11 cellular contexts compared by ENCODE assay signal in the genomic region with DNA sequence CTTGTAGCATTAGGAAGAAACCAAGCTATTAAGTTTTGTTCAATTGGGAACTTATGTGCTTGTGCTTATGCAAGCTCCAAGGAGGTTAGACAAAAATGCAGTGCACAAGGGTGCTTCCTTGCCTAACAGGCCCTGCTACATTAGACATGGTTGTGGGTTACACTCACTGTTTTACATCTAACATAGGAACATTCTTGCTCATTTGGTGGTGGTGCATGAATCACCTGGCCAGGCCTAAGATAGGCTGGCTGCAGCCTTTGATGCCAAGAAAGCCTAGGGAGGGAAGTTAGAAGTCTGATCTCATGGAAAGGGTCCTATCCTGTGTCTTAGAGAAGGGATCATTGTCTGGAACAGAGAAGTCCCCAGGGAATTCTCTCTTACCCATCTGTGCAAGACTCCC. TPM values are rescaled to one million over a fixed set of nuclear protein-coding genes. Genes with fewer than 3 reads are reported as not detected.
DNase-seq lines count a peak whose midpoint lies in the region; ATAC-seq, FAIRE-seq and TF ChIP-seq lines count a peak whose summit lies in the region.
"Had no signal": no experiment of that assay in that cellular context is flagged by ENCODE, and none has a peak within 500 bp of the region (broad histone marks: within the 10 kb centered on the region; RNA-seq: fewer than 3 reads in every experiment).

No MANE protein-coding gene starts in this region.

- intact Hi-C loops in kidney (cut with DNase I), result no loop called here

- H3K4me1 ChIP-seq in suprapubic skin (peaks cover 25% of the 10 kb centered on the region), kidney (ENCODE audit: control insufficient read depth in 1 of 2, insufficient read depth in 1 of 2, low read depth in 1 of 2, low read length in 2 of 2) (peaks cover 0 to 12% of the 10 kb centered on the region in 2 donors)

- DNase-seq in stimulated activated CD4-positive, alpha-beta T cell treated with anti-CD3 and anti-CD28 coated beads, Interleukin-1b, Interleukin-23, amount 100 ng/mL, for 48 hours, result peak; percentile 14
- DNase-seq in stimulated activated CD4-positive, alpha-beta T cell treated with anti-CD3 and anti-CD28 coated beads, Interleukin-2, amount 100 ng/mL, for 48 hours, result no peak
- DNase-seq in RWPE1 (ENCODE audit: low spot score) (peak; percentile 44), fibroblast of peridontal ligament (ENCODE audit: extremely low read depth) (peak; percentile 73), suprapubic skin (ENCODE audit: low spot score in 2 of 2) (no peak), NCI-H345 (lab: John Stamatoyannopoulos, UW) (no peak), kidney (no peak)
- DNase-seq: AML-193, DMS53, WERI-Rb-1 had no signal

- no peaks in the 10 kb centered on the region for H3K9me3 ChIP-seq in suprapubic skin
- no peaks in the 10 kb centered on the region for H3K9me3 ChIP-seq in kidney (ENCODE audit: control insufficient read depth in 1 of 2, low read length in 2 of 2)

- H3K4me3 ChIP-seq in suprapubic skin, result no peak overlapping the region
- H3K4me3 ChIP-seq in kidney (ENCODE audit: low read length in 2 of 2), result no peak overlapping the region

- POLR2A ChIA-PET in RWPE1 (lab: Yijun Ruan, JAX; ENCODE audit: low non-redundant PET), result no interaction called here

- no peak for ATAC-seq in HG03175 (IDR thresholded peaks at IDR 0.05; ENCODE audit: unreplicated experiment)

- no peak for TF ChIP-seq EP300 in suprapubic skin (IDR thresholded peaks at IDR 0.05)

- no peak overlapping the region for H3K9ac ChIP-seq in kidney (ENCODE audit: low read length in 2 of 2)

- CTCF ChIA-PET in RWPE1 (lab: Yijun Ruan, JAX), result no interaction called here

- no peak for TF ChIP-seq CTCF in RWPE1 (conservative IDR thresholded peaks at IDR 0.05; ENCODE audit: low read depth)
- TF ChIP-seq CTCF in suprapubic skin (IDR thresholded peaks at IDR 0.05), result no peak
- no peak for TF ChIP-seq CTCF in kidney (IDR thresholded peaks at IDR 0.05; ENCODE audit: borderline replicate concordance, extremely low read depth, insufficient read depth)

- H3K36me3 ChIP-seq in suprapubic skin (peaks cover 10% of the 10 kb centered on the region), kidney (ENCODE audit: control insufficient read depth in 1 of 2, insufficient read depth in 2 of 2, low read length in 2 of 2) (peaks cover 12 to 63% of the 10 kb centered on the region in 2 donors)
- H3K36me3 ChIP-seq: WERI-Rb-1 had no signal

- no peaks in the 10 kb centered on the region for H3K27me3 ChIP-seq in suprapubic skin

- FAIRE-seq in kidney (lab: Jason Lieb, UNC), result no peak

- no peak for TF ChIP-seq POLR2A in suprapubic skin (IDR thresholded peaks at IDR 0.05)

- H3K27ac ChIP-seq in RWPE1 (peak overlapping the region; percentile 4; the same call in 1 of the 2 replicates), suprapubic skin (peak overlapping the region; percentile 38), kidney (ENCODE audit: low read depth in 2 of 2, low read length in 2 of 2) (no peak overlapping the region)
- H3K27ac ChIP-seq: WERI-Rb-1 had no signal

RNA-seq across cellular contexts. Expression of a gene that starts 43.5 kb away (rescaled TPM):
- total RNA-seq in suprapubic skin (100 to 1,000 TPM; 292 to 338 (median 317) TPM), kidney (237 TPM)
- 242 TPM for polyA plus RNA-seq in kidney (ENCODE audit: insufficient read depth, low read depth, low replicate concordance)

Comparison
In these comparisons a context has a peak if more than half of its experiments do, and no peak if none do; other contexts are left out.
1. DNase-seq: peak in stimulated activated CD4-positive, alpha-beta T cell treated with anti-CD3 and anti-CD28 coated beads, Interleukin-1b, Interleukin-23, amount 100 ng/mL, for 48 hours (single experiment), RWPE1 (single experiment) and fibroblast of peridontal ligament (single experiment); none in stimulated activated CD4-positive, alpha-beta T cell treated with anti-CD3 and anti-CD28 coated beads, Interleukin-2, amount 100 ng/mL, for 48 hours (0 of 2), suprapubic skin (0 of 2), NCI-H345 (single experiment) and kidney (single experiment).
2. H3K27ac ChIP-seq: peak in RWPE1 (single experiment) and suprapubic skin (single experiment); none in kidney (0 of 2).